8 cellular contexts compared by ENCODE assay signal in genomic region chr3:125684199-125684598, GRCh38.
DNase-seq lines count a peak whose midpoint lies in the region; ATAC-seq and TF ChIP-seq lines count a peak whose summit lies in the region.

No MANE protein-coding gene starts in this region.

- peaks cover 27% of the 10 kb centered on the region for H3K27me3 Mint-ChIP-seq in stimulated activated naive CD8-positive, alpha-beta T cell treated with anti-CD3 and anti-CD28 coated beads, Interleukin-15, amount 100 ng/mL, for 72 hours

- WGBS in psoas muscle, 3 donors = 47 to 54% (median 47%) methylated on average over 11 of the region's 11 CpGs
- 55% methylated on average over 11 of the region's 11 CpGs for WGBS in esophagus muscularis mucosa

- H3K27ac ChIP-seq in psoas muscle (no peak overlapping the region), esophagus muscularis mucosa (replicated peaks in 1 of 4) (no peak overlapping the region)

- no peak overlapping the region for H3K4me3 Mint-ChIP-seq in stimulated activated naive CD8-positive, alpha-beta T cell treated with anti-CD3 and anti-CD28 coated beads, Interleukin-15, amount 100 ng/mL, for 72 hours

- intact Hi-C loops in psoas muscle (cut with DNase I) (no loop called here), esophagus muscularis mucosa (cut with DNase I) (no loop called here)

- no peaks in the 10 kb centered on the region for H3K9me3 Mint-ChIP-seq in stimulated activated naive CD8-positive, alpha-beta T cell treated with anti-CD3 and anti-CD28 coated beads, Interleukin-15, amount 100 ng/mL, for 72 hours

- TF ChIP-seq CTCF in GM12874 (IDR thresholded peaks at IDR 0.05; ENCODE audit: insufficient read depth, low read depth, low read length) = peak; percentile 41
- TF ChIP-seq CTCF in fibroblast of pulmonary artery (IDR thresholded peaks at IDR 0.05; ENCODE audit: low read length, missing control alignments) = peak; percentile 34
- peak; percentile 24 for TF ChIP-seq CTCF in psoas muscle (IDR thresholded peaks at IDR 0.05)
- TF ChIP-seq CTCF in esophagus muscularis mucosa (IDR thresholded peaks at IDR 0.05) = peak in 1 of 3 experiments; percentile 13

- no peak overlapping the region for H3K9ac ChIP-seq in NT2/D1 (ENCODE audit: insufficient read length, low read depth)

- TF ChIP-seq EP300 in esophagus muscularis mucosa (IDR thresholded peaks at IDR 0.05) = no peak

- H3K9me3 ChIP-seq in NT2/D1 (ENCODE audit: insufficient read depth, low read length) (no peaks in the 10 kb centered on the region), psoas muscle (no peaks in the 10 kb centered on the region), esophagus muscularis mucosa (no peaks in the 10 kb centered on the region)

- H3K4me1 ChIP-seq in NT2/D1 (ENCODE audit: insufficient read depth, insufficient read length) = no peaks in the 10 kb centered on the region
- H3K4me1 ChIP-seq in psoas muscle = no peaks in the 10 kb centered on the region
- H3K4me1 ChIP-seq in esophagus muscularis mucosa = peaks cover 12 to 21% (median 17%) of the 10 kb centered on the region in 4 donors

- no peak overlapping the region for H3K27ac Mint-ChIP-seq in stimulated activated naive CD8-positive, alpha-beta T cell treated with anti-CD3 and anti-CD28 coated beads, Interleukin-15, amount 100 ng/mL, for 72 hours

- no peaks in the 10 kb centered on the region for H3K27me3 ChIP-seq in NT2/D1 (ENCODE audit: insufficient read depth, insufficient read length)
- no peaks in the 10 kb centered on the region for H3K27me3 ChIP-seq in psoas muscle (ENCODE audit: insufficient read depth in 3 of 3, low read length in 2 of 3)
- H3K27me3 ChIP-seq in esophagus muscularis mucosa = no peaks in the 10 kb centered on the region

- ATAC-seq in psoas muscle (peak; percentile 36 to 71 (median 64)), HG02678 (IDR thresholded peaks at IDR 0.05; ENCODE audit: unreplicated experiment) (no peak)
- no peak for ATAC-seq in stimulated activated naive CD8-positive, alpha-beta T cell treated with anti-CD3 and anti-CD28 coated beads, Interleukin-15, amount 100 ng/mL, for 72 hours

- H3K4me3 ChIP-seq in NT2/D1 (ENCODE audit: insufficient read length, low read depth) = no peak overlapping the region
- no peak overlapping the region for H3K4me3 ChIP-seq in fibroblast of pulmonary artery (replicated peaks; ENCODE audit: low read depth, low read length)
- no peak overlapping the region for H3K4me3 ChIP-seq in psoas muscle
- H3K4me3 ChIP-seq in esophagus muscularis mucosa = no peak overlapping the region

- H3K4me1 Mint-ChIP-seq in stimulated activated naive CD8-positive, alpha-beta T cell treated with anti-CD3 and anti-CD28 coated beads, Interleukin-15, amount 100 ng/mL, for 72 hours = no peaks in the 10 kb centered on the region

- H3K36me3 ChIP-seq in NT2/D1 (ENCODE audit: insufficient read depth, insufficient read length, low read length) = no peaks in the 10 kb centered on the region
- H3K36me3 ChIP-seq in psoas muscle (ENCODE audit: insufficient read depth in 1 of 2, low read depth in 1 of 2) = no peaks in the 10 kb centered on the region
- H3K36me3 ChIP-seq in esophagus muscularis mucosa = no peaks in the 10 kb centered on the region

- TF ChIP-seq POLR2A in esophagus muscularis mucosa (IDR thresholded peaks at IDR 0.05; ENCODE audit: low read depth) = no peak

- DNase-seq in NT2/D1 (ENCODE audit: low read depth, low spot score) (peak; percentile 55), fibroblast of pulmonary artery (ENCODE audit: low read depth) (peak; percentile 30), psoas muscle (no peak), esophagus muscularis mucosa (ENCODE audit: extremely low spot score) (no peak), AG08396 (ENCODE audit: low spot score) (no peak)
- no peak for DNase-seq in stimulated activated naive CD8-positive, alpha-beta T cell treated with anti-CD3 and anti-CD28 coated beads, Interleukin-15, amount 100 ng/mL, for 72 hours

Comparison
In these comparisons a context has a peak if more than half of its experiments do, and no peak if none do; other contexts are left out.
1. DNase-seq: peak in NT2/D1 (single experiment) and fibroblast of pulmonary artery (single experiment); none in psoas muscle (0 of 2), esophagus muscularis mucosa (single experiment), AG08396 (single experiment) and stimulated activated naive CD8-positive, alpha-beta T cell treated with anti-CD3 and anti-CD28 coated beads, Interleukin-15, amount 100 ng/mL, for 72 hours (0 of 2).
2. ATAC-seq: peak in psoas muscle (4 of 4); none in stimulated activated naive CD8-positive, alpha-beta T cell treated with anti-CD3 and anti-CD28 coated beads, Interleukin-15, amount 100 ng/mL, for 72 hours (single experiment) and HG02678 (single experiment).